Comparison of ENCODE assay signal across 7 cellular contexts in genomic region chr11:112113539-112114457, GRCh38. TPM values are rescaled to one million over a fixed set of nuclear protein-coding genes. Genes with fewer than 3 reads are reported as not detected.
A peak's percentile ranks its signal among the peaks of the same experiment; 100 is the strongest.
DNase-seq lines count a peak whose midpoint lies in the region; ATAC-seq and TF ChIP-seq lines count a peak whose summit lies in the region.

No MANE protein-coding gene starts in this region.

- H3F3A ChIP-seq in PC-3 (ENCODE audit: low read length, unreplicated experiment) = no peaks in the 10 kb centered on the region

- H3K9me2 ChIP-seq in Karpas-422 (replicated peaks; ENCODE audit: insufficient read depth, low read length) = no peaks in the 10 kb centered on the region
- no peaks in the 10 kb centered on the region for H3K9me2 ChIP-seq in PC-3 (replicated peaks; ENCODE audit: low read length)

- H3K79me2 ChIP-seq in Karpas-422 (ENCODE audit: low read length) (no peaks in the 10 kb centered on the region), PC-3 (ENCODE audit: low read length) (no peaks in the 10 kb centered on the region)

- H3K4me3 Mint-ChIP-seq in memory B cell = peak overlapping the region; percentile 7

- no peak overlapping the region for H3K27ac Mint-ChIP-seq in memory B cell

- H3K4me1 ChIP-seq in Karpas-422 (ENCODE audit: low read length) = no peaks in the 10 kb centered on the region
- peaks cover 14% of the 10 kb centered on the region for H3K4me1 ChIP-seq in PC-3 (ENCODE audit: insufficient read depth, low read length)

- peak; percentile 71 for TF ChIP-seq CTCF in PC-3 (conservative IDR thresholded peaks at IDR 0.05; ENCODE audit: low read depth, low read length)
- peak; percentile 51 to 82 (median 73) for TF ChIP-seq CTCF in dorsolateral prefrontal cortex (IDR thresholded peaks at IDR 0.05 in 54 of 56, conservative IDR thresholded peaks at IDR 0.05 in 2 of 56; ENCODE audit: low read depth in 1 of 56, partially characterized antibody in 56 of 56)

- H4K20me1 ChIP-seq in Karpas-422 (ENCODE audit: insufficient read depth, low read depth, low read length) (no peaks in the 10 kb centered on the region), PC-3 (ENCODE audit: low read length) (no peaks in the 10 kb centered on the region)

- no peak overlapping the region for H2AFZ ChIP-seq in Karpas-422 (ENCODE audit: low read length)
- no peak overlapping the region; the same call in 1 of the 2 replicates for H2AFZ ChIP-seq in PC-3 (ENCODE audit: low read length)

- H3K4me2 ChIP-seq in Karpas-422 (ENCODE audit: low read depth, low read length, poor library complexity, severe bottlenecking) (peak overlapping the region; percentile 45), PC-3 (ENCODE audit: low read length) (no peak overlapping the region)

- POLR2A ChIA-PET in PC-3 (lab: Charles Lee; ENCODE audit: unreplicated experiment) = no interaction called here

- no peaks in the 10 kb centered on the region for H3K27me3 Mint-ChIP-seq in memory B cell

- H3K9me3 ChIP-seq in Karpas-422 (ENCODE audit: low read length) (no peaks in the 10 kb centered on the region), PC-3 (ENCODE audit: low read length) (0 out of 2 replicates have a peak, but pooled peaks cover 3% of the 10 kb centered on the region)

- BruUV-seq in PC-3 (replicated peaks; lab: Mats Ljungman, UMichigan) = no TSS peak

- peak; percentile 79 for ATAC-seq in PC-3
- ATAC-seq in memory B cell (ENCODE audit: low read depth) = peak; percentile 61
- ATAC-seq in GM19452 (IDR thresholded peaks at IDR 0.05; ENCODE audit: unreplicated experiment) = no peak

- intact Hi-C loops in PC-3 (cut with micrococcal nuclease) = loop anchor here (1.0 kb wide), 2 partner anchors 62 to 167 kb away; partner anchors contain the start of gene BCO2
- intact Hi-C loops in dorsolateral prefrontal cortex (cut with DNase I) = loop anchor here (2.0 to 10.0 kb wide), 4 partner anchors 61 to 169 kb away; partner anchors contain the start of gene BCO2 (in 2 of the 2)

- H3K9me3 Mint-ChIP-seq in memory B cell = peaks cover 2% of the 10 kb centered on the region

- H3K36me3 ChIP-seq in Karpas-422 (ENCODE audit: insufficient read depth, low read length) = no peaks in the 10 kb centered on the region
- no peaks in the 10 kb centered on the region for H3K36me3 ChIP-seq in PC-3 (ENCODE audit: low read depth, low read length)

- no peaks in the 10 kb centered on the region for H3K4me1 Mint-ChIP-seq in memory B cell

- H3K4me3 ChIP-seq in Karpas-422 (ENCODE audit: low read length) (no peak overlapping the region), PC-3 (ENCODE audit: low read length) (no peak overlapping the region), dorsolateral prefrontal cortex (peak overlapping the region in 12 of 59 donors; percentile 4 to 43 (median 16))

- peak; percentile 17 for DNase-seq in GM04503 (ENCODE audit: low read depth)
- peak; percentile 74 for DNase-seq in Karpas-422
- peak; percentile 79 for DNase-seq in PC-3
- no peak for DNase-seq in dorsolateral prefrontal cortex
- peak in 1 of 2 donors; percentile 2 for DNase-seq in memory B cell (ENCODE audit: low spot score in 2 of 2)
- no peak for DNase-seq in activated CD4-positive, alpha-beta T cell treated with anti-CD3 and anti-CD28 coated beads for 4 hours

- H3K27ac ChIP-seq in Karpas-422 (ENCODE audit: low read length) = no peak overlapping the region
- no peak overlapping the region for H3K27ac ChIP-seq in PC-3 (ENCODE audit: low read length)
- peak overlapping the region in 4 of 59 donors; percentile 2 to 32 (median 18) for H3K27ac ChIP-seq in dorsolateral prefrontal cortex

- no peak overlapping the region for H3K9ac ChIP-seq in Karpas-422 (ENCODE audit: low read length)
- peak overlapping the region; percentile 16; the same call in 1 of the 2 replicates for H3K9ac ChIP-seq in PC-3 (ENCODE audit: low read length)

- H3K36me3 Mint-ChIP-seq in memory B cell = peaks cover 3% of the 10 kb centered on the region

- H3K27me3 ChIP-seq in Karpas-422 (ENCODE audit: low read length) = no peaks in the 10 kb centered on the region
- no peaks in the 10 kb centered on the region for H3K27me3 ChIP-seq in PC-3 (ENCODE audit: low read length)
- no peaks in the 10 kb centered on the region for H3K27me3 ChIP-seq in dorsolateral prefrontal cortex

- CTCF ChIA-PET in PC-3 (lab: Charles Lee) = interaction anchor here (0.6 to 2.1 kb wide), 5 partner anchors 61 to 1332 kb away, joined by 3 to 10 read pairs (median 7); partner anchors contain the start of gene BCO2

RNA-seq across cellular contexts. Expression of gene SDHD, which starts 27.1 kb away (rescaled TPM):
- 57.4 and 79.6 TPM in 2 replicates for total RNA-seq in Karpas-422 (2014; rRNA removed; shearing (Covaris generic); ENCODE audit: low replicate concordance)
- total RNA-seq in PC-3 (2014; rRNA removed) = 139 and 184 TPM in 2 replicates
- total RNA-seq in dorsolateral prefrontal cortex = 10 to 100 TPM; 43.8 to 85.0 (median 65.3) TPM

RNA-seq across cellular contexts. Expression of gene TIMM8B, which starts 27.2 kb away (rescaled TPM):
- 53.3 and 73.4 TPM in 2 replicates for total RNA-seq in Karpas-422 (2014; rRNA removed; shearing (Covaris generic); ENCODE audit: low replicate concordance)
- total RNA-seq in PC-3 (2014; rRNA removed) (210 and 238 TPM in 2 replicates), dorsolateral prefrontal cortex (10 to 100 TPM; 25.1 to 51.5 (median 35.6) TPM)

RNA-seq across cellular contexts. Expression of gene NKAPD1, which starts 39.7 kb away (rescaled TPM):
- 11.5 and 11.7 TPM in 2 replicates for total RNA-seq in Karpas-422 (2014; rRNA removed; shearing (Covaris generic); ENCODE audit: low replicate concordance)
- total RNA-seq in PC-3 (2014; rRNA removed) = 19.4 and 34.3 TPM in 2 replicates
- total RNA-seq in dorsolateral prefrontal cortex = 10 to 100 TPM; 10.4 to 25.6 (median 15.2) TPM

RNA-seq across cellular contexts. Expression of gene PIH1D2, which starts 40.0 kb away (rescaled TPM):
- 1.3 and 1.4 TPM in 2 replicates for total RNA-seq in Karpas-422 (2014; rRNA removed; shearing (Covaris generic); ENCODE audit: low replicate concordance)
- total RNA-seq in PC-3 (2014; rRNA removed) (0.75 and 1.7 TPM in 2 replicates), dorsolateral prefrontal cortex (1 to 10 TPM in 113 of 120 experiments, under 1 TPM in 7; 0.27 to 4.4 (median 2.2) TPM)

RNA-seq across cellular contexts. Expression of gene IL18, which starts 50.1 kb away (rescaled TPM):
- not detected in 2 replicates for total RNA-seq in Karpas-422 (2014; rRNA removed; shearing (Covaris generic); ENCODE audit: low replicate concordance)
- total RNA-seq in PC-3 (2014; rRNA removed) (53.6 and 61.6 TPM in 2 replicates), dorsolateral prefrontal cortex (10 to 100 TPM in 10 of 120 experiments, 1 to 10 TPM in 110; 1.1 to 18.1 (median 4.8) TPM)

Comparison
In these comparisons a context has a peak if more than half of its experiments do, and no peak if none do; other contexts are left out.
1. DNase-seq: peak in GM04503 (single experiment), Karpas-422 (single experiment) and PC-3 (single experiment); none in dorsolateral prefrontal cortex (0 of 10) and activated CD4-positive, alpha-beta T cell treated with anti-CD3 and anti-CD28 coated beads for 4 hours (0 of 2).